ENCODE assay signal across 15 cellular contexts in genomic region chr9:21556581-21557427, GRCh38.
DNase-seq lines count a peak whose midpoint lies in the region; ATAC-seq and TF ChIP-seq lines count a peak whose summit lies in the region.
"Had no signal": no experiment of that assay in that cellular context is flagged by ENCODE, and none has a peak within 500 bp of the region (broad histone marks: within the 10 kb centered on the region; RNA-seq: fewer than 3 reads in every experiment).

No MANE protein-coding gene starts in this region.

- peaks cover 5% of the 10 kb centered on the region for H3K36me3 Mint-ChIP-seq in activated naive CD8-positive, alpha-beta T cell
- peaks cover 2% of the 10 kb centered on the region for H3K36me3 Mint-ChIP-seq in activated naive CD8-positive, alpha-beta T cell treated with anti-CD3 and anti-CD28 coated beads, Interleukin-2, amount 50 U/mL, for 24 hours (ENCODE audit: low read depth)
- no peaks in the 10 kb centered on the region for H3K36me3 Mint-ChIP-seq in natural killer cell treated with Interleukin-12 subunit alpha and Interleukin-12 subunit beta and Interleukin-15 and Interleukin-18, amount 100 ng/mL, for 72 hours

- ATAC-seq in activated naive CD8-positive, alpha-beta T cell treated with anti-CD3 and anti-CD28 coated beads, Interleukin-2, amount 50 U/mL, for 24 hours = no peak
- no peak for ATAC-seq in left lung
- no peak for ATAC-seq in natural killer cell treated with Interleukin-12 subunit alpha and Interleukin-12 subunit beta and Interleukin-15 and Interleukin-18, amount 100 ng/mL, for 72 hours
- ATAC-seq: mucosa of descending colon had no signal

- peaks cover 48% of the 10 kb centered on the region for H3K4me1 Mint-ChIP-seq in activated naive CD8-positive, alpha-beta T cell (ENCODE audit: low read depth)
- H3K4me1 Mint-ChIP-seq in activated naive CD8-positive, alpha-beta T cell treated with anti-CD3 and anti-CD28 coated beads, Interleukin-2, amount 50 U/mL, for 24 hours = peaks cover 49% of the 10 kb centered on the region
- H3K4me1 Mint-ChIP-seq in natural killer cell treated with Interleukin-12 subunit alpha and Interleukin-12 subunit beta and Interleukin-15 and Interleukin-18, amount 100 ng/mL, for 72 hours (ENCODE audit: low read depth in 2 of 2) = peaks cover 9 to 13% of the 10 kb centered on the region in 2 donors

- intact Hi-C loops in left lung (cut with DNase I) (no loop called here), thyroid gland (cut with DNase I) (no loop called here)

- H3K27me3 ChIP-seq in left lung (peaks cover 82 to 99% of the 10 kb centered on the region in 2 donors), thyroid gland (no peaks in the 10 kb centered on the region)

- no peak overlapping the region for H3K27ac ChIP-seq in left lung
- H3K27ac ChIP-seq in thyroid gland = no peak overlapping the region
- H3K27ac ChIP-seq: HL-60, SK-N-MC had no signal

- peaks cover 7% of the 10 kb centered on the region for H3K27me3 Mint-ChIP-seq in activated naive CD8-positive, alpha-beta T cell
- H3K27me3 Mint-ChIP-seq in activated naive CD8-positive, alpha-beta T cell treated with anti-CD3 and anti-CD28 coated beads, Interleukin-2, amount 50 U/mL, for 24 hours = peaks cover 32% of the 10 kb centered on the region
- peaks cover 36 to 58% of the 10 kb centered on the region in 2 donors for H3K27me3 Mint-ChIP-seq in natural killer cell treated with Interleukin-12 subunit alpha and Interleukin-12 subunit beta and Interleukin-15 and Interleukin-18, amount 100 ng/mL, for 72 hours

- H3K4me3 ChIP-seq in astrocyte of the spinal cord (ENCODE audit: low read depth, low read length) = peak overlapping the region; percentile 80
- peak overlapping the region; percentile 79 to 80 for H3K4me3 ChIP-seq in foreskin fibroblast (ENCODE audit: low read depth in 1 of 2, low read length in 2 of 2)
- no peak overlapping the region for H3K4me3 ChIP-seq in left lung
- no peak overlapping the region for H3K4me3 ChIP-seq in thyroid gland (replicated peaks in 1 of 3)
- H3K4me3 ChIP-seq: mucosa of descending colon, SK-N-MC had no signal

- no peak for TF ChIP-seq CTCF in astrocyte of the spinal cord (IDR thresholded peaks at IDR 0.05; ENCODE audit: low read depth, low read length)
- TF ChIP-seq CTCF in foreskin fibroblast (IDR thresholded peaks at IDR 0.05; ENCODE audit: low read depth, low read length) = no peak
- TF ChIP-seq CTCF in left lung (IDR thresholded peaks at IDR 0.05) = no peak
- no peak for TF ChIP-seq CTCF in thyroid gland (IDR thresholded peaks at IDR 0.05)

- no peak overlapping the region for H3K27ac Mint-ChIP-seq in activated naive CD8-positive, alpha-beta T cell
- H3K27ac Mint-ChIP-seq in activated naive CD8-positive, alpha-beta T cell treated with anti-CD3 and anti-CD28 coated beads, Interleukin-2, amount 50 U/mL, for 24 hours = no peak overlapping the region
- H3K27ac Mint-ChIP-seq in natural killer cell treated with Interleukin-12 subunit alpha and Interleukin-12 subunit beta and Interleukin-15 and Interleukin-18, amount 100 ng/mL, for 72 hours = no peak overlapping the region

- 91 to 92% methylated on average over 4 of the region's 4 CpGs for WGBS in thyroid gland, 2 donors

- H3K9me3 ChIP-seq in left lung (no peaks in the 10 kb centered on the region), thyroid gland (no peaks in the 10 kb centered on the region)
- H3K9me3 ChIP-seq: mucosa of descending colon had no signal

- H3K9me3 Mint-ChIP-seq in activated naive CD8-positive, alpha-beta T cell (ENCODE audit: low read depth) = no peaks in the 10 kb centered on the region
- H3K9me3 Mint-ChIP-seq in activated naive CD8-positive, alpha-beta T cell treated with anti-CD3 and anti-CD28 coated beads, Interleukin-2, amount 50 U/mL, for 24 hours = no peaks in the 10 kb centered on the region
- no peaks in the 10 kb centered on the region for H3K9me3 Mint-ChIP-seq in natural killer cell treated with Interleukin-12 subunit alpha and Interleukin-12 subunit beta and Interleukin-15 and Interleukin-18, amount 100 ng/mL, for 72 hours

- DNase-seq in activated naive CD8-positive, alpha-beta T cell treated with anti-CD3 and anti-CD28 coated beads, Interleukin-2, amount 50 U/mL, for 24 hours = no peak
- peak; percentile 54 for DNase-seq in astrocyte of the spinal cord (ENCODE audit: low read depth, low spot score)
- DNase-seq in foreskin fibroblast = no peak
- DNase-seq in SHP77 (lab: John Stamatoyannopoulos, UW) = no peak
- no peak for DNase-seq in left lung
- DNase-seq in thyroid gland = no peak
- no peak for DNase-seq in natural killer cell treated with Interleukin-12 subunit alpha and Interleukin-12 subunit beta and Interleukin-15 and Interleukin-18, amount 100 ng/mL, for 72 hours (ENCODE audit: low spot score)
- DNase-seq: activated CD4-positive, alpha-beta T cell treated with anti-CD3 and anti-CD28 coated beads, Interleukin-2, amount 50 U/mL, for 1 hour; aorta; mucosa of descending colon; NCI-H1436 treated with DMSO at 0.1 percent for 48 hours; NCI-H345 had no signal

- in situ Hi-C loops in astrocyte of the spinal cord (cut with HindIII; ENCODE audit: low sequenced_read_pairs) = no loop called here

- TF ChIP-seq POLR2A in thyroid gland (IDR thresholded peaks at IDR 0.05) = no peak

- H3K4me3 Mint-ChIP-seq in activated naive CD8-positive, alpha-beta T cell = peak overlapping the region; percentile 56
- no peak overlapping the region for H3K4me3 Mint-ChIP-seq in activated naive CD8-positive, alpha-beta T cell treated with anti-CD3 and anti-CD28 coated beads, Interleukin-2, amount 50 U/mL, for 24 hours
- no peak overlapping the region for H3K4me3 Mint-ChIP-seq in natural killer cell treated with Interleukin-12 subunit alpha and Interleukin-12 subunit beta and Interleukin-15 and Interleukin-18, amount 100 ng/mL, for 72 hours

- H3K4me1 ChIP-seq in left lung = peaks cover 9 to 17% of the 10 kb centered on the region in 2 donors
- H3K4me1 ChIP-seq in thyroid gland = peaks cover 0 to 6% of the 10 kb centered on the region in 2 donors

- no peaks in the 10 kb centered on the region for H3K36me3 ChIP-seq in left lung
- H3K36me3 ChIP-seq in thyroid gland = no peaks in the 10 kb centered on the region

Comparison
In these comparisons a context has a peak if more than half of its experiments do, and no peak if none do; other contexts are left out.
1. H3K4me3 ChIP-seq: peak in astrocyte of the spinal cord (single experiment) and foreskin fibroblast (2 of 2); none in left lung (0 of 2) and thyroid gland (0 of 3).